Comparison of ENCODE assay signal across 14 cellular contexts in genomic region chr10:49109669-49110335, GRCh38. TPM values are rescaled to one million over a fixed set of nuclear protein-coding genes. Genes with fewer than 3 reads are reported as not detected.
DNase-seq lines count a peak whose midpoint lies in the region; ATAC-seq and TF ChIP-seq lines count a peak whose summit lies in the region.
"Had no signal": no experiment of that assay in that cellular context is flagged by ENCODE, and none has a peak within 500 bp of the region (broad histone marks: within the 10 kb centered on the region; RNA-seq: fewer than 3 reads in every experiment).

No MANE protein-coding gene starts in this region.

- no peak for ATAC-seq in WTC11

- H3K36me3 Mint-ChIP-seq in WTC11: no peaks in the 10 kb centered on the region
- H3K36me3 Mint-ChIP-seq in activated CD4-positive, alpha-beta T cell treated with anti-CD3 and anti-CD28 coated beads, Interleukin-2, amount 10 ng/mL, durations not matched to agents 7 days and 5 days (ENCODE audit: low read depth): no peaks in the 10 kb centered on the region

- CTCF ChIA-PET in RWPE1 (lab: Yijun Ruan, JAX) (interaction anchor here (0.6 kb wide), 1 partner anchor 1681 kb away, joined by 3 read pairs; no protein-coding TSS in a partner anchor), WTC11 (lab: Charles Lee) (interaction anchor here (1.1 to 1.6 kb wide), 3 partner anchors 52 to 128 kb away, joined by 3 to 5 read pairs (median 3); no protein-coding TSS in a partner anchor)
- CTCF ChIA-PET in activated CD4-positive, alpha-beta T cell treated with anti-CD3 and anti-CD28 coated beads, Interleukin-2, amount 10 ng/mL, durations not matched to agents 7 days and 5 days (lab: Charles Lee): no interaction called here

- peaks cover 40% of the 10 kb centered on the region for H3K4me1 ChIP-seq in GM23248 (ENCODE audit: insufficient read depth)

- H3K4me1 Mint-ChIP-seq in WTC11: 0 out of 2 replicates have a peak, but pooled peaks cover 3% of the 10 kb centered on the region
- peaks cover 2% of the 10 kb centered on the region for H3K4me1 Mint-ChIP-seq in activated CD4-positive, alpha-beta T cell treated with anti-CD3 and anti-CD28 coated beads, Interleukin-2, amount 10 ng/mL, durations not matched to agents 7 days and 5 days

- no peaks in the 10 kb centered on the region for H3K27me3 ChIP-seq in GM23248 (replicated peaks; ENCODE audit: insufficient read depth)
- H3K27me3 ChIP-seq: suprapubic skin had no signal

- no peaks in the 10 kb centered on the region for H4K20me1 ChIP-seq in GM23248 (ENCODE audit: insufficient read depth)

- H3K9me2 ChIP-seq in GM23248 (ENCODE audit: insufficient read depth): no peaks in the 10 kb centered on the region

- WGBS in GM23248 (ENCODE audit: low coverage in 1 of 2, low lambda C conversion rate in 2 of 2, missing lambda C conversion rate in 2 of 2), 2 experiments: 33 to 37% methylated on average over 9 of the region's 9 CpGs

- H3K36me3 ChIP-seq in GM23248 (ENCODE audit: low read depth): no peaks in the 10 kb centered on the region
- H3K36me3 ChIP-seq: suprapubic skin had no signal

- H3K79me2 ChIP-seq in GM23248 (ENCODE audit: insufficient read depth): peaks cover 61% of the 10 kb centered on the region

- H3K4me2 ChIP-seq in GM23248 (ENCODE audit: unreplicated experiment): peak overlapping the region; percentile 16

- no peak overlapping the region for H3K9ac ChIP-seq in GM23248
- H3K9ac ChIP-seq: parathyroid adenoma had no signal

- H3K27ac ChIP-seq in GM23248 (no peak overlapping the region), RWPE1 (no peak overlapping the region)
- H3K27ac ChIP-seq: epithelial cell of prostate, parathyroid adenoma, suprapubic skin had no signal

- POLR2A ChIA-PET in RWPE1 (lab: Yijun Ruan, JAX; ENCODE audit: low non-redundant PET): no interaction called here
- POLR2A ChIA-PET in WTC11 (lab: Charles Lee): no interaction called here
- POLR2A ChIA-PET in activated CD4-positive, alpha-beta T cell treated with anti-CD3 and anti-CD28 coated beads, Interleukin-2, amount 10 ng/mL, durations not matched to agents 7 days and 5 days (lab: Charles Lee): no interaction called here

- no peak overlapping the region for H3K4me3 Mint-ChIP-seq in WTC11
- H3K4me3 Mint-ChIP-seq in activated CD4-positive, alpha-beta T cell treated with anti-CD3 and anti-CD28 coated beads, Interleukin-2, amount 10 ng/mL, durations not matched to agents 7 days and 5 days: no peak overlapping the region

- TF ChIP-seq CTCF in cardiac fibroblast (IDR thresholded peaks at IDR 0.05; ENCODE audit: low read depth, low read length) (no peak), RWPE1 (conservative IDR thresholded peaks at IDR 0.05; ENCODE audit: low read depth) (no peak), WTC11 (IDR thresholded peaks at IDR 0.05) (no peak)

- no peaks in the 10 kb centered on the region for H3K9me3 Mint-ChIP-seq in WTC11
- H3K9me3 Mint-ChIP-seq in activated CD4-positive, alpha-beta T cell treated with anti-CD3 and anti-CD28 coated beads, Interleukin-2, amount 10 ng/mL, durations not matched to agents 7 days and 5 days: no peaks in the 10 kb centered on the region

- no peaks in the 10 kb centered on the region for H3K9me3 ChIP-seq in GM23248 (ENCODE audit: low read depth)
- H3K9me3 ChIP-seq: suprapubic skin had no signal

- H3K4me3 ChIP-seq in GM23248 (no peak overlapping the region), cardiac fibroblast (replicated peaks in 1 of 2; ENCODE audit: low read depth in 2 of 2, low read length in 2 of 2) (no peak overlapping the region)
- H3K4me3 ChIP-seq: suprapubic skin had no signal

- in situ Hi-C loops in GM23248 (cut with MboI): no loop called here

- no peak overlapping the region for H2AFZ ChIP-seq in GM23248
- H2AFZ ChIP-seq: parathyroid adenoma had no signal

- peaks cover 13% of the 10 kb centered on the region for H3K27me3 Mint-ChIP-seq in WTC11 (ENCODE audit: low read depth)
- peaks cover 18% of the 10 kb centered on the region for H3K27me3 Mint-ChIP-seq in activated CD4-positive, alpha-beta T cell treated with anti-CD3 and anti-CD28 coated beads, Interleukin-2, amount 10 ng/mL, durations not matched to agents 7 days and 5 days

- peaks cover 6% of the 10 kb centered on the region for H3F3A ChIP-seq in GM23248 (ENCODE audit: insufficient read depth)

- peak; percentile 81 for DNase-seq in GM23248
- DNase-seq in cardiac fibroblast (ENCODE audit: low read depth in 2 of 2): peak; percentile 7 to 56
- peak; percentile 27 for DNase-seq in hepatic stellate cell (ENCODE audit: low spot score)
- peak; percentile 71 for DNase-seq in smooth muscle cell of the brain vasculature (ENCODE audit: low read depth, low spot score)
- DNase-seq in RWPE1 (ENCODE audit: low spot score): no peak
- DNase-seq in NCI-H2029 (lab: John Stamatoyannopoulos, UW): no peak
- DNase-seq in WTC11 (ENCODE audit: low spot score): no peak
- no peak for DNase-seq in activated CD4-positive, alpha-beta T cell treated with anti-CD3 and anti-CD28 coated beads, Interleukin-2, amount 10 ng/mL, durations not matched to agents 7 days and 5 days
- DNase-seq: COR-L47, NCI-H187 had no signal

- H3K27ac Mint-ChIP-seq in WTC11: no peak overlapping the region
- H3K27ac Mint-ChIP-seq in activated CD4-positive, alpha-beta T cell treated with anti-CD3 and anti-CD28 coated beads, Interleukin-2, amount 10 ng/mL, durations not matched to agents 7 days and 5 days: no peak overlapping the region

TF ChIP-seq in WTC11, 78 proteins besides CTCF, POLR2A, EP300 and RAD21:
- no peak for TF ChIP-seq NR3C1 (CRISPR knock-in tag; conservative IDR thresholded peaks at IDR 0.05; ENCODE audit: low read depth)
- no peak for TF ChIP-seq SOX15 (CRISPR knock-in tag; IDR thresholded peaks at IDR 0.05)
- TF ChIP-seq ESRRA (CRISPR knock-in tag; IDR thresholded peaks at IDR 0.05; ENCODE audit: borderline replicate concordance): no peak
- TF ChIP-seq CREM (CRISPR knock-in tag; IDR thresholded peaks at IDR 0.05): no peak
- no peak for TF ChIP-seq ZBTB43 (CRISPR knock-in tag; IDR thresholded peaks at IDR 0.05)
- no peak for TF ChIP-seq ZNF121 (CRISPR knock-in tag; IDR thresholded peaks at IDR 0.05)
- TF ChIP-seq MYBL2 (CRISPR knock-in tag; IDR thresholded peaks at IDR 0.05): no peak
- no peak for TF ChIP-seq FOXP1 (CRISPR knock-in tag; IDR thresholded peaks at IDR 0.05; ENCODE audit: borderline replicate concordance)
- TF ChIP-seq RELA (CRISPR knock-in tag; IDR thresholded peaks at IDR 0.05; ENCODE audit: borderline replicate concordance): no peak
- TF ChIP-seq NFYB (CRISPR knock-in tag; conservative IDR thresholded peaks at IDR 0.05; ENCODE audit: low read depth): no peak
- no peak for TF ChIP-seq E2F4 (CRISPR knock-in tag; IDR thresholded peaks at IDR 0.05; ENCODE audit: borderline replicate concordance, low read depth)

RNA-seq across cellular contexts. Expression of gene VSTM4, which starts 5.5 kb away (rescaled TPM):
- 8.7 and 9.5 TPM in 2 replicates for total RNA-seq in GM23248 (2014; rRNA removed; shearing (Covaris generic))
- polyA plus RNA-seq in GM23248 (2016; fragmentation: Nextera tagmentation; extraction: Ambion mirVana): 12.3 and 12.4 TPM in 2 replicates
- 0.66 to 0.72 TPM (median 0.71 TPM) in 3 replicates for total RNA-seq in WTC11 (2021)
- under 1 TPM; 0.12 to 0.15 TPM for total RNA-seq in activated CD4-positive, alpha-beta T cell treated with anti-CD3 and anti-CD28 coated beads, Interleukin-2, amount 10 ng/mL, durations not matched to agents 7 days and 5 days
- polyA plus RNA-seq: keratinocyte had no signal

RNA-seq across cellular contexts. Expression of gene FAM170B, which starts 24.0 kb away (rescaled TPM):
- not detected in 2 replicates for total RNA-seq in GM23248 (2014; rRNA removed; shearing (Covaris generic))
- polyA plus RNA-seq in GM23248 (2016; fragmentation: Nextera tagmentation; extraction: Ambion mirVana): not detected in 2 replicates
- not detected in 3 replicates for total RNA-seq in WTC11 (2021)
- total RNA-seq in activated CD4-positive, alpha-beta T cell treated with anti-CD3 and anti-CD28 coated beads, Interleukin-2, amount 10 ng/mL, durations not matched to agents 7 days and 5 days: not detected
- total RNA-seq: suprapubic skin had no signal
- polyA plus RNA-seq: keratinocyte had no signal

Comparison
In these comparisons a context has a peak if more than half of its experiments do, and no peak if none do; other contexts are left out.
1. DNase-seq: peak in GM23248 (single experiment), cardiac fibroblast (2 of 2), hepatic stellate cell (single experiment) and smooth muscle cell of the brain vasculature (single experiment); none in RWPE1 (single experiment), NCI-H2029 (single experiment), WTC11 (single experiment) and activated CD4-positive, alpha-beta T cell treated with anti-CD3 and anti-CD28 coated beads, Interleukin-2, amount 10 ng/mL, durations not matched to agents 7 days and 5 days (single experiment).